Comparison of ENCODE assay signal across 8 cellular contexts in genomic region chr1:203673550-203674411, GRCh38. TPM values are rescaled to one million over a fixed set of nuclear protein-coding genes. Genes with fewer than 3 reads are reported as not detected.
DNase-seq lines count a peak whose midpoint lies in the region; ATAC-seq and TF ChIP-seq lines count a peak whose summit lies in the region.

No MANE protein-coding gene starts in this region.

- peak overlapping the region; percentile 61 for H3K4me3 Mint-ChIP-seq in activated naive CD4-positive, alpha-beta T cell treated with anti-CD3 and anti-CD28 coated beads, Interleukin-2, amount 50 U/mL, for 24 hours

- no peaks in the 10 kb centered on the region for H3K27me3 ChIP-seq in heart left ventricle

- H3K27me3 Mint-ChIP-seq in activated naive CD4-positive, alpha-beta T cell treated with anti-CD3 and anti-CD28 coated beads, Interleukin-2, amount 50 U/mL, for 24 hours: no peaks in the 10 kb centered on the region

- H3K36me3 Mint-ChIP-seq in activated naive CD4-positive, alpha-beta T cell treated with anti-CD3 and anti-CD28 coated beads, Interleukin-2, amount 50 U/mL, for 24 hours: peaks cover 3% of the 10 kb centered on the region

- TF ChIP-seq POLR2A in heart left ventricle (IDR thresholded peaks at IDR 0.05): no peak

- no peaks in the 10 kb centered on the region for H3K9me3 Mint-ChIP-seq in activated naive CD4-positive, alpha-beta T cell treated with anti-CD3 and anti-CD28 coated beads, Interleukin-2, amount 50 U/mL, for 24 hours

- H3K4me1 ChIP-seq in heart left ventricle: peaks cover 20 to 99% (median 84%) of the 10 kb centered on the region in 12 donors

- TF ChIP-seq CTCF in heart left ventricle (IDR thresholded peaks at IDR 0.05): peak in 5 of 12 donors; percentile 21 to 38 (median 34)
- TF ChIP-seq CTCF in retinal pigment epithelial cell (conservative IDR thresholded peaks at IDR 0.05; ENCODE audit: low read depth, low read length): peak; percentile 25

- intact Hi-C loops in heart left ventricle (cut with DNase I): loop anchor here in 7 of 10 donors (2.0 to 5.0 kb wide), 3 partner anchors 29 to 46 kb away; partner anchors contain the start of gene ATP2B4 (in 5 of the 7)

- H3K4me3 ChIP-seq in heart left ventricle (peak overlapping the region in 2 of 12 donors; percentile 10 to 13), retinal pigment epithelial cell (ENCODE audit: low read length) (no peak overlapping the region)

- H3K4me1 Mint-ChIP-seq in activated naive CD4-positive, alpha-beta T cell treated with anti-CD3 and anti-CD28 coated beads, Interleukin-2, amount 50 U/mL, for 24 hours: peaks cover 75% of the 10 kb centered on the region

- H3K27ac ChIP-seq in heart left ventricle: peak overlapping the region; percentile 58 to 91 (median 84)

- no peaks in the 10 kb centered on the region for H3K9me3 ChIP-seq in heart left ventricle

- in situ Hi-C loops in SK-MEL-5 (cut with HindIII; ENCODE audit: low pct_unique_long_range_greater_than_20kb, low sequenced_read_pairs): no loop called here

- DNase-seq in AG08395 (ENCODE audit: low spot score): peak; percentile 93
- DNase-seq in HCEC 1CT: peak; percentile 96
- DNase-seq in SK-MEL-5 (ENCODE audit: low read depth, low spot score): peak; percentile 96
- peak; percentile 50 to 80 (median 67) for DNase-seq in heart left ventricle
- DNase-seq in retinal pigment epithelial cell (ENCODE audit: low read depth): peak; percentile 79
- no peak for DNase-seq in NCI-H1436 treated with DMSO at 0.1 percent for 48 hours (lab: John Stamatoyannopoulos, UW)

- WGBS in heart left ventricle, 4 donors: 11 to 19% (median 16%) methylated on average over 12 to 13 of the region's 13 CpGs

- peak overlapping the region; percentile 91 for H3K27ac Mint-ChIP-seq in activated naive CD4-positive, alpha-beta T cell treated with anti-CD3 and anti-CD28 coated beads, Interleukin-2, amount 50 U/mL, for 24 hours

- peaks cover 0 to 14% (median 0%) of the 10 kb centered on the region in 9 donors for H3K36me3 ChIP-seq in heart left ventricle

- ATAC-seq in heart left ventricle (peak; percentile 45 to 87 (median 83)), GM19467 (IDR thresholded peaks at IDR 0.05; ENCODE audit: unreplicated experiment) (no peak)

RNA-seq across cellular contexts. Expression of gene ATP2B4, which starts 47.1 kb away (rescaled TPM):
- total RNA-seq in SK-MEL-5 (2014; rRNA removed; shearing (Covaris generic)): 39.1 and 45.2 TPM in 2 replicates
- 37.1 and 54.6 TPM in 2 replicates for polyA plus RNA-seq in SK-MEL-5 (2015; cell fraction: cytosol; rRNA removed)
- 52.2 and 58.5 TPM in 2 replicates for polyA plus RNA-seq in SK-MEL-5 (2015; cell fraction: nucleus; rRNA removed)
- 100 to 1,000 TPM in 8 of 9 donors, 10 to 100 TPM in 1; 87.0 to 253 (median 159) TPM for total RNA-seq in heart left ventricle
- polyA plus RNA-seq in heart left ventricle: 100 to 1,000 TPM in 1 of 2 donors, 10 to 100 TPM in 1; 56.0 to 142 TPM
